ENCODE assay signal across 9 cellular contexts in the genomic region with DNA sequence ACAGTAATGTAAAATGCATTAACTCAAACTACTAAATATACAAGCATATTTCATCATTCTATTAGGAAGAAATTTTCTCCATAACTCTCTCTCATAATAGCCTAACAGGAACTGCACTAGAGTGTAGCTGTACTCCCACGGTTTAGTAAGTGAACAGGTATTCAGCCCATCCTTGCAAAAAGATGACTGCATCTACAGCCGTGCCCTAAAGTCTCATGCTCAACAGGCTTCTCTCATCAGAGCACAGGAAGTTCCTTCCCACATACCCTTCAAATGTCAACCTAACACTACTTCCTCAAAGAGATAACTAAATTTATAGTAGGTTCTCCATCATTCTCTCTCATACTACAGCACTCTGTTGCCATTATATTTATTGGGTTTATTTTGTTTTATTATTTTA.
DNase-seq lines count a peak whose midpoint lies in the region; ATAC-seq, FAIRE-seq and TF ChIP-seq lines count a peak whose summit lies in the region.
"Had no signal": no experiment of that assay in that cellular context is flagged by ENCODE, and none has a peak within 500 bp of the region (broad histone marks: within the 10 kb centered on the region; RNA-seq: fewer than 3 reads in every experiment).

No MANE protein-coding gene starts in this region.

- H3K79me1 ChIP-seq in trophoblast cell (ENCODE audit: low read length) = no peaks in the 10 kb centered on the region

- no peak overlapping the region for H4K12ac ChIP-seq in trophoblast cell (ENCODE audit: low read depth, low read length)

- no peak overlapping the region for H3K18ac ChIP-seq in trophoblast cell (ENCODE audit: low read length)

- peak overlapping the region; percentile 88 for H3K27ac Mint-ChIP-seq in activated naive CD8-positive, alpha-beta T cell treated with anti-CD3 and anti-CD28 coated beads, Interleukin-2, amount 10 ng/mL, durations not matched to agents 7 days and 5 days

- H2AFZ ChIP-seq in Loucy (ENCODE audit: low read length) = 0 out of 2 replicates have a peak overlapping the region, but pooled peaks have one; percentile 51
- no peak overlapping the region for H2AFZ ChIP-seq in trophoblast cell (ENCODE audit: insufficient read depth, low read length, poor library complexity)
- no peak overlapping the region for H2AFZ ChIP-seq in HepG2 (ENCODE audit: low read length)

- no peak overlapping the region for H3K14ac ChIP-seq in trophoblast cell (ENCODE audit: low read length)

- DNase-seq in activated naive CD8-positive, alpha-beta T cell treated with anti-CD3 and anti-CD28 coated beads, Interleukin-2, amount 10 ng/mL, durations not matched to agents 7 days and 5 days = no peak
- DNase-seq in trophoblast cell (peak; percentile 42 to 79), NAMALWA (ENCODE audit: low spot score) (no peak), HepG2 (ENCODE audit: low spot score) (no peak), BE2C (no peak), left colon (no peak)
- DNase-seq: heart right ventricle had no signal

- peaks cover 25% of the 10 kb centered on the region for H3K4me1 Mint-ChIP-seq in activated naive CD8-positive, alpha-beta T cell treated with anti-CD3 and anti-CD28 coated beads, Interleukin-2, amount 10 ng/mL, durations not matched to agents 7 days and 5 days

- H3K27me3 ChIP-seq in Loucy (ENCODE audit: insufficient read depth, low read length, poor library complexity, severe bottlenecking) (no peaks in the 10 kb centered on the region), trophoblast cell (ENCODE audit: insufficient read depth, low read length) (no peaks in the 10 kb centered on the region), HepG2 (ENCODE audit: control insufficient read depth in 1 of 2, insufficient read depth in 2 of 2, low read length in 2 of 2) (no peaks in the 10 kb centered on the region), BE2C (no peaks in the 10 kb centered on the region)
- H3K27me3 ChIP-seq: heart right ventricle had no signal

- TF ChIP-seq RAD21 in HepG2 (CRISPR knock-in tag; IDR thresholded peaks at IDR 0.05) = no peak

- no peak overlapping the region for H2AK5ac ChIP-seq in trophoblast cell (ENCODE audit: low read length)

- no peaks in the 10 kb centered on the region for H3K9me3 ChIP-seq in Loucy (ENCODE audit: insufficient read depth, low read depth, low read length)
- H3K9me3 ChIP-seq in trophoblast cell (ENCODE audit: insufficient read depth, low read depth, low read length) = no peaks in the 10 kb centered on the region
- H3K9me3 ChIP-seq in HepG2 (ENCODE audit: low read length) = peaks cover 9% of the 10 kb centered on the region
- H3K9me3 ChIP-seq in BE2C = no peaks in the 10 kb centered on the region

- H3K9ac ChIP-seq in Loucy (ENCODE audit: low read depth, low read length, poor library complexity, severe bottlenecking) (no peak overlapping the region), trophoblast cell (ENCODE audit: low read length) (no peak overlapping the region), HepG2 (ENCODE audit: insufficient read depth, low read depth, low read length) (no peak overlapping the region)

- peak overlapping the region; percentile 54 for H3K4me3 Mint-ChIP-seq in activated naive CD8-positive, alpha-beta T cell treated with anti-CD3 and anti-CD28 coated beads, Interleukin-2, amount 10 ng/mL, durations not matched to agents 7 days and 5 days

- ATAC-seq in GM19328 (IDR thresholded peaks at IDR 0.05; ENCODE audit: unreplicated experiment) = peak; percentile 46
- peak; percentile 89 for ATAC-seq in activated naive CD8-positive, alpha-beta T cell treated with anti-CD3 and anti-CD28 coated beads, Interleukin-2, amount 10 ng/mL, durations not matched to agents 7 days and 5 days (ENCODE audit: low read depth)
- ATAC-seq in HepG2 = no peak
- no peak for ATAC-seq in left colon

- WGBS in trophoblast cell (ENCODE audit: extremely low coverage, insufficient coverage, insufficient read length) = no CpG with 5 or more reads among the region's 2 CpGs
- 0% methylated on average over 2 of the region's 2 CpGs for WGBS in HepG2 (ENCODE audit: low lambda C conversion rate)

- H4K20me1 ChIP-seq in Loucy (ENCODE audit: insufficient read depth, low read length, poor library complexity, severe bottlenecking) (no peaks in the 10 kb centered on the region), HepG2 (ENCODE audit: insufficient read depth, low read length) (no peaks in the 10 kb centered on the region)

- H3K36me3 ChIP-seq in Loucy (ENCODE audit: insufficient read depth, low read length) (no peaks in the 10 kb centered on the region), trophoblast cell (ENCODE audit: control insufficient read depth in 1 of 2, insufficient read depth in 2 of 2, low read length in 2 of 2) (peaks cover 0 to 4% of the 10 kb centered on the region in 2 experiments), HepG2 (replicated peaks in 1 of 2; ENCODE audit: control insufficient read depth in 1 of 2, insufficient read depth in 2 of 2, low read length in 2 of 2) (no peaks in the 10 kb centered on the region), BE2C (no peaks in the 10 kb centered on the region)

- CTCF ChIA-PET in HepG2 (lab: Yijun Ruan, JAX; ENCODE audit: low intra/inter-chr PET ratio, low total read pairs) = no interaction called here

- no peak for TF ChIP-seq EP300 in HepG2 (IDR thresholded peaks at IDR 0.05; ENCODE audit: low read depth in 2 of 2, low read length in 2 of 2)
- TF ChIP-seq EP300 in HepG2 (CRISPR knock-in tag; IDR thresholded peaks at IDR 0.05; ENCODE audit: borderline replicate concordance) = no peak

- H4K91ac ChIP-seq in trophoblast cell (ENCODE audit: low read depth, low read length) = no peak overlapping the region

- H3F3A ChIP-seq in Loucy (ENCODE audit: low read depth) = no peaks in the 10 kb centered on the region

- no peaks in the 10 kb centered on the region for H3K27me3 Mint-ChIP-seq in activated naive CD8-positive, alpha-beta T cell treated with anti-CD3 and anti-CD28 coated beads, Interleukin-2, amount 10 ng/mL, durations not matched to agents 7 days and 5 days

- FAIRE-seq in HepG2 (lab: Jason Lieb, UNC) = no peak

- POLR2A ChIA-PET in activated naive CD8-positive, alpha-beta T cell treated with anti-CD3 and anti-CD28 coated beads, Interleukin-2, amount 10 ng/mL, durations not matched to agents 7 days and 5 days (lab: Charles Lee) = no interaction called here
- POLR2A ChIA-PET in HepG2 (lab: Yijun Ruan, JAX) = no interaction called here

- H2BK5ac ChIP-seq in trophoblast cell (ENCODE audit: low read depth, low read length, poor library complexity) = no peak overlapping the region

- no peak for TF ChIP-seq POLR2A in HepG2 (IDR thresholded peaks at IDR 0.05; ENCODE audit: insufficient read depth in 1 of 2, low read depth in 2 of 2, low read length in 2 of 2)

- H2BK120ac ChIP-seq in trophoblast cell (ENCODE audit: insufficient read depth, low read length, poor library complexity) = no peak overlapping the region

- intact Hi-C loops in HepG2 (cut with micrococcal nuclease; ENCODE audit: unreplicated experiment) (no loop called here), left colon (cut with DNase I, micrococcal nuclease) (no loop called here)

- BruUV-seq in HepG2 (replicated peaks; lab: Mats Ljungman, UMichigan) = no TSS peak

- no peak overlapping the region for H2BK12ac ChIP-seq in trophoblast cell (ENCODE audit: low read length)

- in situ Hi-C loops in HepG2 (cut with HindIII; ENCODE audit: extremely low pct_ligation_motif_present, low pct_unique_long_range_greater_than_20kb) = no loop called here

- TF ChIP-seq CTCF in Loucy (conservative IDR thresholded peaks at IDR 0.05; ENCODE audit: low read length) (no peak), HepG2 (CRISPR knock-in tag; IDR thresholded peaks at IDR 0.05) (no peak), BE2C (IDR thresholded peaks at IDR 0.05; ENCODE audit: low read depth, low read length) (no peak)

- H3K23ac ChIP-seq in trophoblast cell (ENCODE audit: low read length) = no peak overlapping the region

- peaks cover 9% of the 10 kb centered on the region for H3K9me3 Mint-ChIP-seq in activated naive CD8-positive, alpha-beta T cell treated with anti-CD3 and anti-CD28 coated beads, Interleukin-2, amount 10 ng/mL, durations not matched to agents 7 days and 5 days

- H3K4ac ChIP-seq in trophoblast cell (ENCODE audit: low read depth, low read length) = no peak overlapping the region

- H3K4me3 ChIP-seq in Loucy (ENCODE audit: low read length, poor library complexity, severe bottlenecking) = no peak overlapping the region
- H3K4me3 ChIP-seq in trophoblast cell (ENCODE audit: low read depth, low read length) = no peak overlapping the region
- H3K4me3 ChIP-seq in HepG2 (replicated peaks in 1 of 3; ENCODE audit: insufficient read depth in 1 of 3, low read depth in 2 of 3, low read length in 3 of 3) = no peak overlapping the region
- no peak overlapping the region for H3K4me3 ChIP-seq in BE2C (ENCODE audit: low read depth, low read length)
- H3K4me3 ChIP-seq: heart right ventricle had no signal

- H3K27ac ChIP-seq in trophoblast cell (ENCODE audit: low read depth, low read length) (no peak overlapping the region), HepG2 (ENCODE audit: extremely low read length, insufficient read depth, low read length) (no peak overlapping the region)
- H3K27ac ChIP-seq: heart right ventricle had no signal

- peaks cover 28% of the 10 kb centered on the region for H3K36me3 Mint-ChIP-seq in activated naive CD8-positive, alpha-beta T cell treated with anti-CD3 and anti-CD28 coated beads, Interleukin-2, amount 10 ng/mL, durations not matched to agents 7 days and 5 days

- H3K79me2 ChIP-seq in Loucy (ENCODE audit: insufficient read depth, low read length) = no peaks in the 10 kb centered on the region
- no peaks in the 10 kb centered on the region for H3K79me2 ChIP-seq in trophoblast cell (ENCODE audit: control insufficient read depth, insufficient read depth, low read length, poor library complexity)
- no peaks in the 10 kb centered on the region for H3K79me2 ChIP-seq in HepG2 (ENCODE audit: insufficient read depth, low read length)

- peaks cover 11% of the 10 kb centered on the region for H3K4me1 ChIP-seq in Loucy (ENCODE audit: insufficient read depth, low read length, poor library complexity, severe bottlenecking)
- H3K4me1 ChIP-seq in trophoblast cell (ENCODE audit: control insufficient read depth in 1 of 2, insufficient read depth in 2 of 2, low read length in 2 of 2) = no peaks in the 10 kb centered on the region
- no peaks in the 10 kb centered on the region for H3K4me1 ChIP-seq in HepG2 (ENCODE audit: insufficient read depth, low read length)
- peaks cover 4% of the 10 kb centered on the region; the same call in 1 of the 2 replicates for H3K4me1 ChIP-seq in BE2C

- no peak overlapping the region for H4K8ac ChIP-seq in trophoblast cell (ENCODE audit: low read depth, low read length)

- no peaks in the 10 kb centered on the region for H3K9me2 ChIP-seq in Loucy (replicated peaks; ENCODE audit: low read depth, low read length)

- H3K4me2 ChIP-seq in Loucy (ENCODE audit: low read depth, low read length, poor library complexity, severe bottlenecking) (peak overlapping the region; percentile 41), trophoblast cell (ENCODE audit: low read length) (no peak overlapping the region), HepG2 (ENCODE audit: low read depth, low read length) (no peak overlapping the region)

TF ChIP-seq in HepG2, 621 proteins besides CTCF, POLR2A, EP300 and RAD21 (continues in another document):
- TF ChIP-seq MBNL3 (CRISPR knock-in tag; conservative IDR thresholded peaks at IDR 0.05) (no peak), ZNF205 (CRISPR knock-in tag; IDR thresholded peaks at IDR 0.05) (no peak), ZNF703 (CRISPR knock-in tag; IDR thresholded peaks at IDR 0.05; ENCODE audit: borderline replicate concordance) (no peak)

Comparison
In these comparisons a context has a peak if more than half of its experiments do, and no peak if none do; other contexts are left out.
1. ATAC-seq: peak in GM19328 (single experiment) and activated naive CD8-positive, alpha-beta T cell treated with anti-CD3 and anti-CD28 coated beads, Interleukin-2, amount 10 ng/mL, durations not matched to agents 7 days and 5 days (single experiment); none in HepG2 (single experiment) and left colon (single experiment).
2. DNase-seq: peak in trophoblast cell (2 of 2); none in activated naive CD8-positive, alpha-beta T cell treated with anti-CD3 and anti-CD28 coated beads, Interleukin-2, amount 10 ng/mL, durations not matched to agents 7 days and 5 days (single experiment), NAMALWA (single experiment), HepG2 (single experiment), BE2C (single experiment) and left colon (0 of 2).